ENCODE assay signal across 18 cellular contexts in the genomic region with DNA sequence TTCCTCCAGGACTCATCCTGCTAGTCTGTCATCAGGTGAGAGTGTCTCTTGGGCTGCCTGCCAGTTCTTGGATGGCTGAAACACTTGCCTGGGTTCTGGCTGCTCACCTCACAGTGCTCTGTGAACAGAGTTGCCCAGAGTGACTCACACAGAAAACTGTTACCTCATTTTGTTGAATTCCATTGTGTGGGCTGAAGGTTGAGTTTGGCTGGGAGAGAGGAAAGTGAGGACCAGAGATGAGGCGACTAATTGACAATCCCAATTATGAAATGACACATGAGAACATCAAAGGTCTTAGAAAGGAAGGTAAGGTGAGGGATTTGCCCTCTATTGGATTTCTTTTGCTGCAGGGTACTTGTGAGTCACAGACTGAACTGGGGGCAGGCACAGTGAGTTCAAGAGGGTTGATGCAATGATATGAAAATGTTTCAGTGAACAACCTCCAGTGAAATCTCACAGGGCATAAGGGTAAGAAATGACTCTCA. TPM values are rescaled to one million over a fixed set of nuclear protein-coding genes. Genes with fewer than 3 reads are reported as not detected.
DNase-seq lines count a peak whose midpoint lies in the region; ATAC-seq and TF ChIP-seq lines count a peak whose summit lies in the region.
"Had no signal": no experiment of that assay in that cellular context is flagged by ENCODE, and none has a peak within 500 bp of the region (broad histone marks: within the 10 kb centered on the region; RNA-seq: fewer than 3 reads in every experiment).

No MANE protein-coding gene starts in this region.

- peak; percentile 90 for ATAC-seq in stimulated activated effector memory CD8-positive, alpha-beta T cell treated with anti-CD3 and anti-CD28 coated beads, Interleukin-12 subunit alpha, Interleukin-12 subunit beta, amount 100 ng/mL, for 72 hours
- no peak for ATAC-seq in upper lobe of right lung

- no peaks in the 10 kb centered on the region for H3K36me3 Mint-ChIP-seq in activated naive CD4-positive, alpha-beta T cell treated with anti-CD3 and anti-CD28 coated beads for 36 hours (ENCODE audit: low read depth)
- no peaks in the 10 kb centered on the region for H3K36me3 Mint-ChIP-seq in stimulated activated effector memory CD8-positive, alpha-beta T cell treated with anti-CD3 and anti-CD28 coated beads, Interleukin-12 subunit alpha, Interleukin-12 subunit beta, amount 100 ng/mL, for 72 hours

- CTCF ChIA-PET in activated naive CD4-positive, alpha-beta T cell treated with anti-CD3 and anti-CD28 coated beads for 36 hours (lab: Charles Lee) = interaction anchor here (0.7 to 9.9 kb wide), 4 partner anchors 19 to 22 kb away, joined by 3 to 73 read pairs (median 4); a partner anchor contains a TSS

- intact Hi-C loops in activated naive CD4-positive, alpha-beta T cell treated with anti-CD3 and anti-CD28 coated beads for 36 hours (cut with micrococcal nuclease) = loop anchor here (1.0 to 10.0 kb wide), 7 partner anchors 21 to 1684 kb away; a partner anchor contains a TSS
- intact Hi-C loops in upper lobe of right lung (cut with DNase I) = no loop called here

- H3K27me3 Mint-ChIP-seq in activated naive CD4-positive, alpha-beta T cell treated with anti-CD3 and anti-CD28 coated beads for 36 hours (ENCODE audit: low read depth) = peaks cover 2% of the 10 kb centered on the region

- H3K4me1 ChIP-seq in upper lobe of right lung = no peaks in the 10 kb centered on the region
- H3K4me1 ChIP-seq: parathyroid adenoma had no signal

- peaks cover 26% of the 10 kb centered on the region for H3K4me1 Mint-ChIP-seq in activated naive CD4-positive, alpha-beta T cell treated with anti-CD3 and anti-CD28 coated beads for 36 hours (ENCODE audit: low read depth)
- H3K4me1 Mint-ChIP-seq in stimulated activated effector memory CD8-positive, alpha-beta T cell treated with anti-CD3 and anti-CD28 coated beads, Interleukin-12 subunit alpha, Interleukin-12 subunit beta, amount 100 ng/mL, for 72 hours = peaks cover 7% of the 10 kb centered on the region

- TF ChIP-seq CTCF in epithelial cell of esophagus (IDR thresholded peaks at IDR 0.05; ENCODE audit: insufficient read depth, low read depth, low read length, missing control alignments) (no peak), upper lobe of right lung (IDR thresholded peaks at IDR 0.05) (no peak)

- H3K27ac ChIP-seq in upper lobe of right lung = no peak overlapping the region
- H3K27ac ChIP-seq: parathyroid adenoma had no signal

- no peaks in the 10 kb centered on the region for H3K36me3 ChIP-seq in upper lobe of right lung

- no peaks in the 10 kb centered on the region for H3K27me3 ChIP-seq in upper lobe of right lung

- H3K9me3 ChIP-seq in upper lobe of right lung = no peaks in the 10 kb centered on the region

- no peaks in the 10 kb centered on the region for H3K9me3 Mint-ChIP-seq in activated naive CD4-positive, alpha-beta T cell treated with anti-CD3 and anti-CD28 coated beads for 36 hours
- no peaks in the 10 kb centered on the region for H3K9me3 Mint-ChIP-seq in stimulated activated effector memory CD8-positive, alpha-beta T cell treated with anti-CD3 and anti-CD28 coated beads, Interleukin-12 subunit alpha, Interleukin-12 subunit beta, amount 100 ng/mL, for 72 hours

- H3K4me3 ChIP-seq in epithelial cell of esophagus (ENCODE audit: low read length) = no peak overlapping the region
- H3K4me3 ChIP-seq in upper lobe of right lung = no peak overlapping the region

- DNase-seq in activated naive CD4-positive, alpha-beta T cell treated with anti-CD3 and anti-CD28 coated beads for 36 hours = peak; percentile 75
- DNase-seq in activated naive CD4-positive, alpha-beta T cell (lab: John Stamatoyannopoulos, UW) = no peak
- DNase-seq in NCI-H69 (lab: John Stamatoyannopoulos, UW) (peak; percentile 5), epithelial cell of esophagus (ENCODE audit: low read depth) (peak; percentile 96), upper lobe of right lung (no peak), KG1 (lab: John Stamatoyannopoulos, UW) (no peak), Ammon's horn (ENCODE audit: low spot score) (no peak)
- no peak for DNase-seq in stimulated activated effector memory CD8-positive, alpha-beta T cell treated with anti-CD3 and anti-CD28 coated beads, Interleukin-12 subunit alpha, Interleukin-12 subunit beta, amount 100 ng/mL, for 72 hours (ENCODE audit: low spot score in 2 of 2)
- DNase-seq: AML-193, aorta, DMS79 treated with DMSO at 0.1 percent for 48 hours, NCI-H1436 treated with DMSO at 0.1 percent for 48 hours, NCI-H774, SHP77, T1000 had no signal

- peak overlapping the region; percentile 83 for H3K27ac Mint-ChIP-seq in activated naive CD4-positive, alpha-beta T cell treated with anti-CD3 and anti-CD28 coated beads for 36 hours
- peak overlapping the region; percentile 12 for H3K27ac Mint-ChIP-seq in stimulated activated effector memory CD8-positive, alpha-beta T cell treated with anti-CD3 and anti-CD28 coated beads, Interleukin-12 subunit alpha, Interleukin-12 subunit beta, amount 100 ng/mL, for 72 hours
- H3K27ac Mint-ChIP-seq: dendritic cell treated with granulocyte-macrophage colony-stimulating factor and Interleukin-4, amounts not matched to agents 40 ng/mL and 50 ng/mL, for 4 days had no signal

- H3K4me3 Mint-ChIP-seq in activated naive CD4-positive, alpha-beta T cell treated with anti-CD3 and anti-CD28 coated beads for 36 hours = no peak overlapping the region
- no peak overlapping the region for H3K4me3 Mint-ChIP-seq in stimulated activated effector memory CD8-positive, alpha-beta T cell treated with anti-CD3 and anti-CD28 coated beads, Interleukin-12 subunit alpha, Interleukin-12 subunit beta, amount 100 ng/mL, for 72 hours
- H3K4me3 Mint-ChIP-seq: dendritic cell treated with granulocyte-macrophage colony-stimulating factor and Interleukin-4, amounts not matched to agents 40 ng/mL and 50 ng/mL, for 4 days had no signal

RNA-seq across cellular contexts. Expression of a gene that starts 20.1 kb away (rescaled TPM):
- total RNA-seq in activated naive CD4-positive, alpha-beta T cell treated with anti-CD3 and anti-CD28 coated beads for 36 hours = 10 to 100 TPM; 12.1 to 12.5 TPM
- total RNA-seq in upper lobe of right lung = not detected
- total RNA-seq: mucosa of gallbladder had no signal

Comparison
In these comparisons a context has a peak if more than half of its experiments do, and no peak if none do; other contexts are left out.
1. DNase-seq: peak in activated naive CD4-positive, alpha-beta T cell treated with anti-CD3 and anti-CD28 coated beads for 36 hours (single experiment), NCI-H69 (single experiment) and epithelial cell of esophagus (single experiment); none in activated naive CD4-positive, alpha-beta T cell (0 of 4), stimulated activated effector memory CD8-positive, alpha-beta T cell treated with anti-CD3 and anti-CD28 coated beads, Interleukin-12 subunit alpha, Interleukin-12 subunit beta, amount 100 ng/mL, for 72 hours (0 of 2), upper lobe of right lung (single experiment), KG1 (single experiment) and Ammon's horn (single experiment).
2. RNA of a gene that starts 20.1 kb away (total RNA-seq): 12.1 to 12.5 TPM in activated naive CD4-positive, alpha-beta T cell treated with anti-CD3 and anti-CD28 coated beads for 36 hours; not detected in upper lobe of right lung (single experiment); every median in the first group is over 10 times any median in the second.